9 cellular contexts compared by ENCODE assay signal in genomic region chr15:58457466-58457965, GRCh38. TPM values are rescaled to one million over a fixed set of nuclear protein-coding genes. Genes with fewer than 3 reads are reported as not detected.
DNase-seq lines count a peak whose midpoint lies in the region; ATAC-seq, FAIRE-seq and TF ChIP-seq lines count a peak whose summit lies in the region.
"Had no signal": no experiment of that assay in that cellular context is flagged by ENCODE, and none has a peak within 500 bp of the region (broad histone marks: within the 10 kb centered on the region; RNA-seq: fewer than 3 reads in every experiment).

No MANE protein-coding gene starts in this region.

- H3K9ac ChIP-seq in keratinocyte (ENCODE audit: control insufficient read depth, extremely low read depth, insufficient read depth, low read length): no peak overlapping the region

- peak; percentile 2 to 29 for DNase-seq in NOMO-1 (lab: John Stamatoyannopoulos, UW; ENCODE audit: unreplicated experiment in 2 of 2)
- no peak for DNase-seq in NOMO-1 treated with dmso at 0.1 percent for 144 hours (lab: John Stamatoyannopoulos, UW; ENCODE audit: unreplicated experiment)
- no peak for DNase-seq in RWPE2 (ENCODE audit: low spot score)
- no peak for DNase-seq in keratinocyte (ENCODE audit: low read depth, low spot score)
- DNase-seq in pons (ENCODE audit: low spot score): no peak
- no peak for DNase-seq in glutamatergic neuron
- no peak for DNase-seq in globus pallidus (ENCODE audit: low spot score)

- H3K27me3 Mint-ChIP-seq in glutamatergic neuron (ENCODE audit: unreplicated experiment): peaks cover 2% of the 10 kb centered on the region

- H3K4me2 ChIP-seq in keratinocyte (ENCODE audit: control insufficient read depth, extremely low read depth, insufficient read depth, low read depth, low read length): peak overlapping the region; percentile 49

- no peak overlapping the region for H2AFZ ChIP-seq in keratinocyte (ENCODE audit: control insufficient read depth, low read length)

- peak; percentile 52 for ATAC-seq in HG02970 (IDR thresholded peaks at IDR 0.05; ENCODE audit: low FRiP score, unreplicated experiment)
- ATAC-seq in RWPE2 (ENCODE audit: low read depth): peak; percentile 85

- FAIRE-seq in keratinocyte (lab: Jason Lieb, UNC): peak; percentile 62

- TF ChIP-seq CTCF in RWPE2 (IDR thresholded peaks at IDR 0.05; ENCODE audit: poor library complexity, severe bottlenecking) (no peak), keratinocyte (optimal IDR thresholded peaks at IDR 0.05 in 1 of 3, IDR thresholded peaks at IDR 0.05 in 1 of 3, conservative IDR thresholded peaks at IDR 0.05 in 1 of 3; ENCODE audit: extremely low read depth in 1 of 3, insufficient read depth in 2 of 3, low read length in 3 of 3) (no peak), glutamatergic neuron (IDR thresholded peaks at IDR 0.05; ENCODE audit: partially characterized antibody, unreplicated experiment) (no peak)

- no peaks in the 10 kb centered on the region for H3K9me3 ChIP-seq in RWPE2 (ENCODE audit: severe bottlenecking)
- no peaks in the 10 kb centered on the region for H3K9me3 ChIP-seq in keratinocyte (ENCODE audit: control insufficient read depth, low read depth, low read length)

- no peak overlapping the region for H3K4me3 Mint-ChIP-seq in glutamatergic neuron (ENCODE audit: unreplicated experiment)

- no peaks in the 10 kb centered on the region for H3K27me3 ChIP-seq in RWPE2 (ENCODE audit: insufficient read depth, poor library complexity, severe bottlenecking)
- H3K27me3 ChIP-seq in keratinocyte (ENCODE audit: control insufficient read depth, extremely low read depth, insufficient read depth, low read length): no peaks in the 10 kb centered on the region

- H3K9me3 Mint-ChIP-seq in glutamatergic neuron (ENCODE audit: unreplicated experiment): peaks cover 1% of the 10 kb centered on the region

- peaks cover 2% of the 10 kb centered on the region for H3K4me1 Mint-ChIP-seq in glutamatergic neuron (ENCODE audit: low read depth, unreplicated experiment)

- H3K36me3 Mint-ChIP-seq in glutamatergic neuron (ENCODE audit: unreplicated experiment): no peaks in the 10 kb centered on the region

- no peak overlapping the region for H3K27ac Mint-ChIP-seq in glutamatergic neuron (ENCODE audit: unreplicated experiment)

- H3K4me3 ChIP-seq in RWPE2 (ENCODE audit: severe bottlenecking) (no peak overlapping the region), keratinocyte (ENCODE audit: control insufficient read depth in 2 of 3, extremely low read depth in 1 of 3, insufficient read depth in 2 of 3, low read depth in 1 of 3, low read length in 3 of 3) (no peak overlapping the region)

- peaks cover 25% of the 10 kb centered on the region for H3K4me1 ChIP-seq in RWPE2 (ENCODE audit: insufficient read depth, poor library complexity, severe bottlenecking)
- peaks cover 18% of the 10 kb centered on the region for H3K4me1 ChIP-seq in keratinocyte (ENCODE audit: control insufficient read depth, extremely low read depth, insufficient read depth, low read length)

- H3K9me1 ChIP-seq in keratinocyte (ENCODE audit: control insufficient read depth, extremely low read depth, insufficient read depth, low read length): no peaks in the 10 kb centered on the region

- no peaks in the 10 kb centered on the region for H4K20me1 ChIP-seq in keratinocyte (ENCODE audit: control insufficient read depth, extremely low read depth, insufficient read depth, low read length)

- peak overlapping the region; percentile 51 for H3K27ac ChIP-seq in RWPE2 (ENCODE audit: poor library complexity, severe bottlenecking)
- no peak overlapping the region for H3K27ac ChIP-seq in keratinocyte (ENCODE audit: control insufficient read depth, insufficient read depth, low read length)
- H3K27ac ChIP-seq: 22Rv1 had no signal

- H3K79me2 ChIP-seq in keratinocyte (ENCODE audit: control insufficient read depth, insufficient read depth, low read length): no peaks in the 10 kb centered on the region

- H3K36me3 ChIP-seq in RWPE2 (ENCODE audit: low read depth) (no peaks in the 10 kb centered on the region), keratinocyte (ENCODE audit: control insufficient read depth in 2 of 2, extremely low read depth in 1 of 2, insufficient read depth in 2 of 2, low read length in 2 of 2) (peaks cover 0 to 4% of the 10 kb centered on the region in 2 experiments)

- dilution Hi-C loops in keratinocyte (cut with MboI; ENCODE audit: extremely low pct_ligation_motif_present, low sequenced_read_pairs): no loop called here

RNA-seq across cellular contexts. Expression of gene LIPC, which starts 25.7 kb away (rescaled TPM):
- not detected in 3 replicates for polyA plus RNA-seq in keratinocyte
- not detected for polyA plus RNA-seq in keratinocyte (2011; ENCODE audit: low read depth)
- not detected in 2 replicates for polyA plus RNA-seq in keratinocyte (2011; cell fraction: cytosol; rRNA removed)
- polyA plus RNA-seq in keratinocyte (2011; cell fraction: nucleus; rRNA removed): not detected in 2 replicates
- polyA plus RNA-seq in keratinocyte (2012; ENCODE audit: low replicate concordance): not detected in 2 replicates
- polyA minus RNA-seq in keratinocyte: not detected in 3 replicates
- not detected for polyA minus RNA-seq in keratinocyte (2011; cell fraction: cytosol; rRNA and poly(A)+ RNA removed)
- not detected in 2 replicates for polyA minus RNA-seq in keratinocyte (2011; cell fraction: nucleus; rRNA and poly(A)+ RNA removed)
- total RNA-seq in glutamatergic neuron (ENCODE audit: unreplicated experiment): not detected

Comparison
In these comparisons a context has a peak if more than half of its experiments do, and no peak if none do; other contexts are left out.
1. DNase-seq: peak in NOMO-1 (2 of 2); none in NOMO-1 treated with dmso at 0.1 percent for 144 hours (single experiment), RWPE2 (single experiment), keratinocyte (single experiment), pons (single experiment), glutamatergic neuron (single experiment) and globus pallidus (single experiment).